35 cellular contexts compared by ENCODE assay signal in the genomic region with DNA sequence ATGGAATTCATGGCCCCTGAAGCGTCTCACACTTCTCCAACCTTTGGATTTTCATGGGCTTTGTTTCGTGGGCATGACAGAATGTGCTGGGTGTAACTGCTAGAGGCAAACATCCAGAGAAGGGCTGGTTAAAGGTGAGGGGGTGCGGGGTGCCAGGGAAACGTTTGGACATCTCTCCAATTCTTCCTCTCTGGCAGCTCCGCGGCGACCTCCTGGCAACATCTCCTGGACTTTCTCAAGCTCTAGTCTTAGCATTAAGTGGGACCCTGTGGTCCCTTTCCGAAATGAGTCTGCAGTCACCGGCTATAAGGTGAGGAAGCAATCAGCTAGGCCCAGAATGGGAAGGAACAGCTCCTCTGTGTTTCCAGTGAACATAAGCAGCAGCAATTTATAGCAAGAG. TPM values are rescaled to one million over a fixed set of nuclear protein-coding genes. Genes with fewer than 3 reads are reported as not detected.
"Had no signal": no experiment of that assay in that cellular context is flagged by ENCODE, and none has a peak within 500 bp of the region (broad histone marks: within the 10 kb centered on the region; RNA-seq: fewer than 3 reads in every experiment).

No MANE protein-coding gene starts in this region.

- H3K27ac ChIP-seq: ascending aorta, SJCRH30, SK-N-MC, WERI-Rb-1 had no signal

- H3K4me3 ChIP-seq: ascending aorta, MG63, SJCRH30, SK-N-MC had no signal

- H3K9me3 Mint-ChIP-seq: activated CD8-positive, alpha-beta T cell treated with anti-CD3 and anti-CD28 coated beads for 36 hours; activated naive CD8-positive, alpha-beta T cell treated with anti-CD3 and anti-CD28 coated beads for 36 hours; activated T-cell treated with anti-CD3 and anti-CD28 coated beads, Interleukin-2, amount 50 U/mL, for 72 hours; activated T-helper 17 cell treated with anti-CD3 and anti-CD28 coated beads, Interleukin-2, amount 50 U/mL, for 72 hours; IgD-negative memory B cell had no signal

- H3K27ac Mint-ChIP-seq: activated CD8-positive, alpha-beta T cell treated with anti-CD3 and anti-CD28 coated beads for 36 hours; activated naive CD8-positive, alpha-beta T cell treated with anti-CD3 and anti-CD28 coated beads for 36 hours; activated T-cell treated with anti-CD3 and anti-CD28 coated beads, Interleukin-2, amount 50 U/mL, for 72 hours; activated T-helper 17 cell treated with anti-CD3 and anti-CD28 coated beads, Interleukin-2, amount 50 U/mL, for 72 hours; IgD-negative memory B cell had no signal

- ATAC-seq: activated CD8-positive, alpha-beta T cell treated with anti-CD3 and anti-CD28 coated beads for 36 hours; activated T-cell treated with anti-CD3 and anti-CD28 coated beads, Interleukin-2, amount 50 U/mL, for 72 hours; activated T-helper 17 cell treated with anti-CD3 and anti-CD28 coated beads, Interleukin-2, amount 50 U/mL, for 72 hours; Panc1 had no signal

- DNase-seq: activated CD4-positive, alpha-beta T cell treated with anti-CD3 and anti-CD28 coated beads for 1 hour; activated CD4-positive, alpha-beta T cell treated with anti-CD3 and anti-CD28 coated beads for 48 hours; activated CD4-positive, CD25-positive, alpha-beta regulatory T cell; activated CD8-positive, alpha-beta T cell treated with anti-CD3 and anti-CD28 coated beads for 36 hours; activated effector memory CD4-positive, alpha-beta T cell treated with anti-CD3 and anti-CD28 coated beads, Interleukin-2, amount 50 U/mL, for 16 hours; activated naive CD4-positive, alpha-beta T cell; activated naive CD4-positive, alpha-beta T cell treated with anti-CD3 and anti-CD28 coated beads, Interleukin-2, amount 50 U/mL, for 16 hours; activated naive CD8-positive, alpha-beta T cell treated with anti-CD3 and anti-CD28 coated beads for 36 hours; activated T-cell treated with anti-CD3 and anti-CD28 coated beads for 4 hours; activated T-cell treated with anti-CD3 and anti-CD28 coated beads, Interleukin-2, amount 50 U/mL, for 72 hours; amniotic stem cell; Karpas-422; KBM-7; MG63; NCI-H1048; NCI-H1105 treated with DMSO at 0.1 percent for 48 hours; NCI-H1436; NCI-H1694 treated with DMSO at 0.1 percent for 48 hours; NCI-H2029; NCI-H345; NCI-H524 treated with DMSO at 0.1 percent for 48 hours; SHP77; SJCRH30; T1000; WERI-Rb-1 had no signal

- H3K27me3 Mint-ChIP-seq: activated CD8-positive, alpha-beta T cell treated with anti-CD3 and anti-CD28 coated beads for 36 hours; activated naive CD8-positive, alpha-beta T cell treated with anti-CD3 and anti-CD28 coated beads for 36 hours; activated T-helper 17 cell treated with anti-CD3 and anti-CD28 coated beads, Interleukin-2, amount 50 U/mL, for 72 hours; IgD-negative memory B cell had no signal

- H3K27me3 ChIP-seq: ascending aorta, MG63, SJCRH30 had no signal

- H3K36me3 ChIP-seq: ascending aorta, MG63, SJCRH30, WERI-Rb-1 had no signal

- H3K36me3 Mint-ChIP-seq: activated naive CD8-positive, alpha-beta T cell treated with anti-CD3 and anti-CD28 coated beads for 36 hours had no signal

- H3K4me1 Mint-ChIP-seq: activated naive CD8-positive, alpha-beta T cell treated with anti-CD3 and anti-CD28 coated beads for 36 hours; activated T-helper 17 cell treated with anti-CD3 and anti-CD28 coated beads, Interleukin-2, amount 50 U/mL, for 72 hours; IgD-negative memory B cell had no signal

- H3K9me3 ChIP-seq: ascending aorta, MG63, SJCRH30 had no signal

- H3K4me3 Mint-ChIP-seq: activated CD8-positive, alpha-beta T cell treated with anti-CD3 and anti-CD28 coated beads for 36 hours; activated naive CD8-positive, alpha-beta T cell treated with anti-CD3 and anti-CD28 coated beads for 36 hours; activated T-cell treated with anti-CD3 and anti-CD28 coated beads, Interleukin-2, amount 50 U/mL, for 72 hours; activated T-helper 17 cell treated with anti-CD3 and anti-CD28 coated beads, Interleukin-2, amount 50 U/mL, for 72 hours; IgD-negative memory B cell had no signal

- H3K4me1 ChIP-seq: ascending aorta had no signal

RNA-seq across cellular contexts. Expression of a gene that starts 12.0 kb away (rescaled TPM):
- total RNA-seq: ascending aorta had no signal

RNA-seq across cellular contexts. Expression of a gene that starts 29.3 kb away (rescaled TPM):
- total RNA-seq: activated CD8-positive, alpha-beta memory T cell treated with anti-CD3 and anti-CD28 coated beads for 36 hours; activated CD8-positive, alpha-beta T cell treated with anti-CD3 and anti-CD28 coated beads for 36 hours; activated naive CD8-positive, alpha-beta T cell treated with anti-CD3 and anti-CD28 coated beads for 36 hours; activated T-cell treated with anti-CD3 and anti-CD28 coated beads, Interleukin-2, amount 50 U/mL, for 72 hours; activated T-helper 17 cell treated with anti-CD3 and anti-CD28 coated beads, Interleukin-2, amount 50 U/mL, for 72 hours; NCI-H460; RPMI7951; T-helper 1 cell treated with Interleukin-12 subunit alpha and Interleukin-12 subunit beta and Interleukin-4 antibody, amounts not matched to agents 30 ng/mL and 1 ng/mL, for 36 hours; T-helper 2 cell treated with Interferon-gamma antibody and Interleukin-4, amounts not matched to agents 100 ng/mL and 5 ng/mL, for 36 hours had no signal
